14 cellular contexts compared by ENCODE assay signal in genomic region chr2:20542269-20542668, GRCh38.
DNase-seq lines count a peak whose midpoint lies in the region; ATAC-seq and TF ChIP-seq lines count a peak whose summit lies in the region.
"Had no signal": no experiment of that assay in that cellular context is flagged by ENCODE, and none has a peak within 500 bp of the region (broad histone marks: within the 10 kb centered on the region; RNA-seq: fewer than 3 reads in every experiment).

No MANE protein-coding gene starts in this region.

- peaks cover 18 to 20% of the 10 kb centered on the region in 2 donors for H3K4me1 ChIP-seq in neuronal stem cell (ENCODE audit: control insufficient read depth in 2 of 2, insufficient read depth in 1 of 2, low read depth in 1 of 2, low read length in 2 of 2)

- peaks cover 10% of the 10 kb centered on the region for H3K9me3 ChIP-seq in WERI-Rb-1 (ENCODE audit: severe bottlenecking)
- H3K9me3 ChIP-seq in neuronal stem cell (replicated peaks in 1 of 2; ENCODE audit: control insufficient read depth in 2 of 2, insufficient read depth in 1 of 2, low read depth in 1 of 2, low read length in 2 of 2), result peaks cover 0 to 1% of the 10 kb centered on the region in 2 donors

- H3K4me1 Mint-ChIP-seq in glutamatergic neuron (ENCODE audit: low read depth, unreplicated experiment), result peaks cover 47% of the 10 kb centered on the region
- peaks cover 26% of the 10 kb centered on the region for H3K4me1 Mint-ChIP-seq in stimulated activated effector memory CD8-positive, alpha-beta T cell treated with anti-CD3 and anti-CD28 coated beads, Interleukin-12 subunit alpha, Interleukin-12 subunit beta, amount 100 ng/mL, for 72 hours
- peaks cover 36% of the 10 kb centered on the region for H3K4me1 Mint-ChIP-seq in type B pancreatic cell (ENCODE audit: unreplicated experiment)
- H3K4me1 Mint-ChIP-seq: CD4-positive, CD25-positive, alpha-beta regulatory T cell had no signal

- no peak overlapping the region for H3K4me2 ChIP-seq in neuronal stem cell (ENCODE audit: insufficient read depth, low read length, poor library complexity, severe bottlenecking)
- H3K4me2 ChIP-seq: A549 had no signal

- H3K36me3 Mint-ChIP-seq in glutamatergic neuron (ENCODE audit: unreplicated experiment), result peaks cover 5% of the 10 kb centered on the region
- H3K36me3 Mint-ChIP-seq in stimulated activated effector memory CD8-positive, alpha-beta T cell treated with anti-CD3 and anti-CD28 coated beads, Interleukin-12 subunit alpha, Interleukin-12 subunit beta, amount 100 ng/mL, for 72 hours, result no peaks in the 10 kb centered on the region
- H3K36me3 Mint-ChIP-seq in type B pancreatic cell, result peaks cover 4% of the 10 kb centered on the region
- H3K36me3 Mint-ChIP-seq: CD4-positive, CD25-positive, alpha-beta regulatory T cell had no signal

- H3K79me1 ChIP-seq in neuronal stem cell (ENCODE audit: low read depth, low read length), result no peaks in the 10 kb centered on the region

- no peak overlapping the region for H2BK5ac ChIP-seq in neuronal stem cell (ENCODE audit: low read length)

- H3K4me3 Mint-ChIP-seq in glutamatergic neuron (ENCODE audit: unreplicated experiment), result peak overlapping the region; percentile 48
- H3K4me3 Mint-ChIP-seq in stimulated activated effector memory CD8-positive, alpha-beta T cell treated with anti-CD3 and anti-CD28 coated beads, Interleukin-12 subunit alpha, Interleukin-12 subunit beta, amount 100 ng/mL, for 72 hours, result no peak overlapping the region
- no peak overlapping the region for H3K4me3 Mint-ChIP-seq in type B pancreatic cell
- H3K4me3 Mint-ChIP-seq: CD4-positive, CD25-positive, alpha-beta regulatory T cell; HFFc6 had no signal

- H3K23ac ChIP-seq in neuronal stem cell (ENCODE audit: low read depth, low read length, poor library complexity), result peak overlapping the region; percentile 25

- no peak overlapping the region for H2BK12ac ChIP-seq in neuronal stem cell (ENCODE audit: low read length)

- in situ Hi-C loops in GM13976 (cut with MboI; ENCODE audit: low sequenced_read_pairs, unreplicated experiment), result no loop called here

- no CpG with 5 or more reads among the region's 13 CpGs for WGBS in neuronal stem cell (ENCODE audit: extremely low coverage in 2 of 2, insufficient read length in 2 of 2, insufficient replicate concordance in 1 of 2), 2 donors

- peak overlapping the region; percentile 1 for H2BK15ac ChIP-seq in neuronal stem cell (ENCODE audit: low read length)

- peaks cover 20% of the 10 kb centered on the region for H3K27me3 Mint-ChIP-seq in glutamatergic neuron (ENCODE audit: unreplicated experiment)
- H3K27me3 Mint-ChIP-seq in type B pancreatic cell, result peaks cover 26% of the 10 kb centered on the region

- H3K27ac Mint-ChIP-seq in glutamatergic neuron (ENCODE audit: unreplicated experiment) (peak overlapping the region; percentile 98), type B pancreatic cell (no peak overlapping the region)
- peak overlapping the region; percentile 61 for H3K27ac Mint-ChIP-seq in stimulated activated effector memory CD8-positive, alpha-beta T cell treated with anti-CD3 and anti-CD28 coated beads, Interleukin-12 subunit alpha, Interleukin-12 subunit beta, amount 100 ng/mL, for 72 hours
- H3K27ac Mint-ChIP-seq: CD4-positive, CD25-positive, alpha-beta regulatory T cell; HFFc6 had no signal

- H3K27ac ChIP-seq in WERI-Rb-1, result peak overlapping the region; percentile 81
- no peak overlapping the region for H3K27ac ChIP-seq in neuronal stem cell (replicated peaks; ENCODE audit: low read length)
- H3K27ac ChIP-seq: HL-60 had no signal

- peak overlapping the region; percentile 6 for H3K18ac ChIP-seq in neuronal stem cell (ENCODE audit: low read length)

- H3K4ac ChIP-seq in neuronal stem cell (ENCODE audit: low read length), result no peak overlapping the region

- no peak overlapping the region for H4K8ac ChIP-seq in neuronal stem cell (ENCODE audit: low read depth, low read length)

- H3K9me3 Mint-ChIP-seq in glutamatergic neuron (ENCODE audit: unreplicated experiment) (peaks cover 13% of the 10 kb centered on the region), type B pancreatic cell (peaks cover 5% of the 10 kb centered on the region)
- no peaks in the 10 kb centered on the region for H3K9me3 Mint-ChIP-seq in stimulated activated effector memory CD8-positive, alpha-beta T cell treated with anti-CD3 and anti-CD28 coated beads, Interleukin-12 subunit alpha, Interleukin-12 subunit beta, amount 100 ng/mL, for 72 hours
- H3K9me3 Mint-ChIP-seq: CD4-positive, CD25-positive, alpha-beta regulatory T cell; HFFc6 had no signal

- no peak overlapping the region for H3K9ac ChIP-seq in neuronal stem cell (ENCODE audit: low read depth, low read length, poor library complexity)

- TF ChIP-seq CTCF in WERI-Rb-1 (IDR thresholded peaks at IDR 0.05; ENCODE audit: low read depth, low read length) (no peak), glutamatergic neuron (IDR thresholded peaks at IDR 0.05; ENCODE audit: partially characterized antibody, unreplicated experiment) (no peak), type B pancreatic cell (conservative IDR thresholded peaks at IDR 0.05) (no peak), GM13976 (IDR thresholded peaks at IDR 0.05; ENCODE audit: borderline replicate concordance, control extremely low read depth, extremely low read depth, insufficient read depth, missing control alignments) (no peak)

- no peak overlapping the region for H3K14ac ChIP-seq in neuronal stem cell (ENCODE audit: low read length)

- H3K27me3 ChIP-seq in WERI-Rb-1 (ENCODE audit: insufficient read depth, low read depth, severe bottlenecking) (no peaks in the 10 kb centered on the region), neuronal stem cell (ENCODE audit: control insufficient read depth in 3 of 3, insufficient read depth in 3 of 3, low read depth in 1 of 3, low read length in 3 of 3) (peaks cover 0 to 30% (median 0%) of the 10 kb centered on the region in 3 experiments)

- DNase-seq in WERI-Rb-1, result no peak
- DNase-seq in glutamatergic neuron, result no peak
- DNase-seq in neuronal stem cell (ENCODE audit: low spot score), result no peak
- no peak for DNase-seq in stimulated activated effector memory CD8-positive, alpha-beta T cell treated with anti-CD3 and anti-CD28 coated beads, Interleukin-12 subunit alpha, Interleukin-12 subunit beta, amount 100 ng/mL, for 72 hours (ENCODE audit: low spot score in 2 of 2)
- no peak for DNase-seq in type B pancreatic cell (ENCODE audit: extremely low spot score, unreplicated experiment)
- DNase-seq in GM13976 (ENCODE audit: low spot score), result no peak
- DNase-seq: CD4-positive, CD25-positive, alpha-beta regulatory T cell; DMS53; GF-D8; HCEC 1CT; HFFc6 had no signal

- ATAC-seq in stimulated activated effector memory CD8-positive, alpha-beta T cell treated with anti-CD3 and anti-CD28 coated beads, Interleukin-12 subunit alpha, Interleukin-12 subunit beta, amount 100 ng/mL, for 72 hours, result no peak
- ATAC-seq in SK-N-SH treated with all-trans-retinoic acid at 6 μM for 48 hours, result no peak
- ATAC-seq: A549 had no signal

- no peak overlapping the region for H2AFZ ChIP-seq in neuronal stem cell (ENCODE audit: low read length)

- H3K36me3 ChIP-seq in WERI-Rb-1 (no peaks in the 10 kb centered on the region), neuronal stem cell (replicated peaks in 1 of 2; ENCODE audit: control insufficient read depth in 2 of 2, insufficient read depth in 2 of 2, low read length in 2 of 2) (no peaks in the 10 kb centered on the region)

- no peak overlapping the region for H2BK120ac ChIP-seq in neuronal stem cell (ENCODE audit: low read depth, low read length)

- H3K4me3 ChIP-seq in WERI-Rb-1 (ENCODE audit: low read depth, low read length) (no peak overlapping the region), neuronal stem cell (ENCODE audit: low read length in 2 of 2) (no peak overlapping the region)
- H3K4me3 ChIP-seq: A549 had no signal

- peak overlapping the region; percentile 16 for H2AK5ac ChIP-seq in neuronal stem cell (ENCODE audit: low read depth, low read length)

- no peak overlapping the region for H4K91ac ChIP-seq in neuronal stem cell (ENCODE audit: low read depth, low read length, poor library complexity)

TF ChIP-seq in SK-N-SH treated with all-trans-retinoic acid at 6 μM for 48 hours, 23 proteins besides CTCF, POLR2A, EP300 and RAD21:
- TF ChIP-seq ZNF565 (CRISPR knock-in tag; conservative IDR thresholded peaks at IDR 0.05; ENCODE audit: low read depth), result no peak
- no peak for TF ChIP-seq ARNTL (CRISPR knock-in tag; IDR thresholded peaks at IDR 0.05; ENCODE audit: borderline replicate concordance, low read depth)
- no peak for TF ChIP-seq PATZ1 (CRISPR knock-in tag; IDR thresholded peaks at IDR 0.05; ENCODE audit: borderline replicate concordance)
- no peak for TF ChIP-seq ZNF70 (CRISPR knock-in tag; IDR thresholded peaks at IDR 0.05)
